28 cellular contexts compared by ENCODE assay signal in genomic region chr10:62482581-62482980, GRCh38.
"Had no signal": no experiment of that assay in that cellular context is flagged by ENCODE, and none has a peak within 500 bp of the region (broad histone marks: within the 10 kb centered on the region; RNA-seq: fewer than 3 reads in every experiment).

No MANE protein-coding gene starts in this region.

- H3K9me3 Mint-ChIP-seq: naive thymus-derived CD4-positive, alpha-beta T cell; natural killer cell; nephron; neural progenitor cell; stimulated activated effector memory CD8-positive, alpha-beta T cell treated with anti-CD3 and anti-CD28 coated beads, Interleukin-12 subunit alpha, Interleukin-12 subunit beta, amount 100 ng/mL, for 72 hours; stimulated activated naive CD8-positive, alpha-beta T cell treated with anti-CD3 and anti-CD28 coated beads, Interleukin-15, Interleukin-2, amounts not matched to agents 100 ng/mL and 50 ng/mL, for 24 hours had no signal

- FAIRE-seq: small intestine had no signal

- H3K4me3 Mint-ChIP-seq: naive thymus-derived CD4-positive, alpha-beta T cell; natural killer cell; nephron; neural progenitor cell; stimulated activated effector memory CD8-positive, alpha-beta T cell treated with anti-CD3 and anti-CD28 coated beads, Interleukin-12 subunit alpha, Interleukin-12 subunit beta, amount 100 ng/mL, for 72 hours; stimulated activated naive B cell treated with anti-CD40 and anti-IgM and Interleukin-4, amounts not matched to agents 10 μg/mL and 1 μg/mL and 100 μg/mL, for 72 hours; stimulated activated naive CD8-positive, alpha-beta T cell treated with anti-CD3 and anti-CD28 coated beads, Interleukin-15, Interleukin-2, amounts not matched to agents 100 ng/mL and 50 ng/mL, for 24 hours had no signal

- H3K36me3 Mint-ChIP-seq: natural killer cell; neural progenitor cell; stimulated activated effector memory CD8-positive, alpha-beta T cell treated with anti-CD3 and anti-CD28 coated beads, Interleukin-12 subunit alpha, Interleukin-12 subunit beta, amount 100 ng/mL, for 72 hours had no signal

- H3K27ac ChIP-seq: neural progenitor cell, parathyroid adenoma, psoas muscle, right lobe of liver, sigmoid colon, stomach, thoracic aorta, thyroid gland, tibial nerve, upper lobe of left lung, uterus had no signal

- H3K36me3 ChIP-seq: neural progenitor cell, right lobe of liver, sigmoid colon, stomach, thoracic aorta, thyroid gland, tibial nerve, upper lobe of left lung, uterus had no signal

- ATAC-seq: naive thymus-derived CD4-positive, alpha-beta T cell; natural killer cell; psoas muscle; right cardiac atrium; right lobe of liver; stimulated activated effector memory CD8-positive, alpha-beta T cell treated with anti-CD3 and anti-CD28 coated beads, Interleukin-12 subunit alpha, Interleukin-12 subunit beta, amount 100 ng/mL, for 72 hours; stimulated activated naive B cell treated with anti-CD40 and anti-IgM and Interleukin-4, amounts not matched to agents 10 μg/mL and 1 μg/mL and 100 μg/mL, for 72 hours had no signal

- H3K27ac Mint-ChIP-seq: naive thymus-derived CD4-positive, alpha-beta T cell; natural killer cell; nephron; neural progenitor cell; progenitor cell of endocrine pancreas; stimulated activated effector memory CD8-positive, alpha-beta T cell treated with anti-CD3 and anti-CD28 coated beads, Interleukin-12 subunit alpha, Interleukin-12 subunit beta, amount 100 ng/mL, for 72 hours; stimulated activated naive B cell treated with anti-CD40 and anti-IgM and Interleukin-4, amounts not matched to agents 10 μg/mL and 1 μg/mL and 100 μg/mL, for 72 hours; stimulated activated naive CD8-positive, alpha-beta T cell treated with anti-CD3 and anti-CD28 coated beads, Interleukin-15, Interleukin-2, amounts not matched to agents 100 ng/mL and 50 ng/mL, for 24 hours had no signal

- H3K9me3 ChIP-seq: psoas muscle, right lobe of liver, sigmoid colon, stomach, thoracic aorta, thyroid gland, tibial nerve, upper lobe of left lung, uterus had no signal

- H3K4me1 ChIP-seq: neural progenitor cell, parathyroid adenoma, psoas muscle, right lobe of liver, sigmoid colon, stomach, thyroid gland, tibial nerve, upper lobe of left lung, uterus had no signal

- H3K27me3 ChIP-seq: neural progenitor cell, right lobe of liver, sigmoid colon, stomach, thyroid gland, tibial nerve, upper lobe of left lung, uterus had no signal

- H3K27me3 Mint-ChIP-seq: progenitor cell of endocrine pancreas had no signal

- H3K4me3 ChIP-seq: neural progenitor cell, psoas muscle, right lobe of liver, sigmoid colon, stomach, thoracic aorta, thyroid gland, tibial nerve, upper lobe of left lung, uterus had no signal

- H3K4me1 Mint-ChIP-seq: natural killer cell; nephron; neural progenitor cell; stimulated activated effector memory CD8-positive, alpha-beta T cell treated with anti-CD3 and anti-CD28 coated beads, Interleukin-12 subunit alpha, Interleukin-12 subunit beta, amount 100 ng/mL, for 72 hours had no signal

- DNase-seq: naive thymus-derived CD4-positive, alpha-beta T cell; natural killer cell; occipital lobe; posterior cingulate gyrus; psoas muscle; right cardiac atrium; right lobe of liver; sigmoid colon; small intestine; stimulated activated CD4-positive, alpha-beta T cell treated with anti-CD3 and anti-CD28 coated beads, Interleukin-15, amount 100 ng/mL, for 24 hours; stimulated activated CD4-positive, alpha-beta T cell treated with anti-CD3 and anti-CD28 coated beads, Interleukin-2, amount 100 ng/mL, for 24 hours; stimulated activated CD4-positive, alpha-beta T cell treated with anti-CD3 and anti-CD28 coated beads, Interleukin-2, amount 100 ng/mL, for 48 hours; stimulated activated CD4-positive, alpha-beta T cell treated with anti-CD3 and anti-CD28 coated beads, Interleukin-4, amount 100 ng/mL, for 24 hours; stimulated activated naive B cell treated with anti-CD40 and anti-IgM and Interleukin-4, amounts not matched to agents 10 μg/mL and 1 μg/mL and 100 μg/mL, for 72 hours; stimulated activated naive CD4-positive, alpha-beta T cell treated with Interleukin-2 at 50 U/mL for 16 hours; stomach; thyroid gland; trophoblast cell; upper lobe of left lung; uterus had no signal
